In the genomic region with DNA sequence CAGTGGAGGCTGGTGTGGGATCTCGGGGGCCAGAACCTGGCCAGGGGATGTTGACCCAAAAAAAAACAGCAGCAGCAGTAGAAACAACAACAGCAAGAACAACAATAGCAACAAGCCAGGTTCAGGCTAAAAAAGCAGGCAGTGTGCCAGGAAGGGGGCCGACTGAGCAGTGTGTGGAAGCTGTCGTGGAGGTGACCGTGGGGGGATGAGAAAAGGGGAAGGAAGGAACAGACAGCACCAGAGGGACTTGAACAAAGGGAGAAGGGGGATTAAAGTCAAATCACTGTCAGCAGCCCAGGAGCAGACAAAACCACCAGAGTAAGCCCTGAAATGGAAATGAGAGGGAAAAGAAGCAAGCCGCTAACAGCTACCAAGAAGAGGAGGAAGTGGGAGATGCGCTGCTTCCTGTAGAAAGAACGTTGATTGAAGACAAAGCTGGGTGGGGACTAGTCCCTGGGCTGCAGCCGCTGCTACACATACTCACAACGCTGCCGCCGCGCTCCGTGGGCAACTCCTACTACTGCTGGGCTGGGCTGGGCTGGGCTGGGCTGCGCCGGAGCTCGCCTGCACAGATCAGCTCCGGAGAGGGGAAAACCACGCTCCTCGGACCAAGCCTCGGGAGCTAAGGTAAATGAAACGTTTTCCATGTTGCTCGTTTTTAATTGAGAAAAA, we compare ENCODE assay signal across 8 cellular contexts. TPM values are rescaled to one million over a fixed set of nuclear protein-coding genes. Genes with fewer than 3 reads are reported as not detected.
A peak's percentile ranks its signal among the peaks of the same experiment; 100 is the strongest.
DNase-seq lines count a peak whose midpoint lies in the region; ATAC-seq and TF ChIP-seq lines count a peak whose summit lies in the region.

Gene GNG2 (plus strand): TSS at position 449 of the 672 bp plus-strand sequence. CDS start 90,067 bp downstream, outside the sequence.

- peak within 1 kb of the TSS; percentile 76 for H3K4me3 Mint-ChIP-seq in endodermal cell

- no peaks in the 10 kb centered on the region for H3K9me3 Mint-ChIP-seq in endodermal cell

- TF ChIP-seq CTCF in endodermal cell (conservative IDR thresholded peaks at IDR 0.05), result no peak

- H3K36me3 ChIP-seq in BLaER1 (no peaks in the 10 kb centered on the region), endodermal cell (ENCODE audit: control insufficient read depth, insufficient read depth, low read length) (no peaks in the 10 kb centered on the region), mesodermal cell (ENCODE audit: control insufficient read depth, insufficient read depth, low read length) (no peaks in the 10 kb centered on the region)

- H3K9ac ChIP-seq in BLaER1, result peak within 1 kb of the TSS; percentile 85
- H3K9ac ChIP-seq in endodermal cell (ENCODE audit: extremely low read depth, low read length, poor library complexity, severe bottlenecking), result peak within 1 kb of the TSS; percentile 66

- DNase-seq in NOMO-1 (lab: John Stamatoyannopoulos, UW; ENCODE audit: unreplicated experiment in 2 of 2), result peak; percentile 90 to 92
- peak in 2 of 3 experiments; percentile 63 to 65 for DNase-seq in activated CD8-positive, alpha-beta memory T cell treated with anti-CD3 and anti-CD28 coated beads for 48 hours (ENCODE audit: low read depth in 2 of 3, low spot score in 2 of 3)
- peak; percentile 88 for DNase-seq in endodermal cell
- peak; percentile 43 for DNase-seq in stimulated activated CD8-positive, alpha-beta memory T cell treated with anti-CD3 and anti-CD28 coated beads, Interleukin-15, amount 100 ng/mL, for 24 hours (ENCODE audit: low read depth)

- peaks cover 50% of the 10 kb centered on the region for H3K4me1 Mint-ChIP-seq in endodermal cell

- WGBS in endodermal cell (ENCODE audit: insufficient coverage in 1 of 2, insufficient read length in 1 of 2), 2 experiments, result 13 to 14% methylated on average over 13 to 22 of the region's 22 CpGs
- 5 to 7% methylated on average over 19 to 21 of the region's 22 CpGs for WGBS in mesodermal cell (ENCODE audit: insufficient coverage in 2 of 2), 2 experiments

- peak; percentile 95 for ATAC-seq in GM19397 (IDR thresholded peaks at IDR 0.05; ENCODE audit: unreplicated experiment)
- peak; percentile 81 for ATAC-seq in HG03521 (IDR thresholded peaks at IDR 0.05; ENCODE audit: unreplicated experiment)

- H3K4me2 ChIP-seq in BLaER1, result peak within 1 kb of the TSS; percentile 93

- H3K27me3 Mint-ChIP-seq in endodermal cell (ENCODE audit: insufficient read depth), result peaks cover 17% of the 10 kb centered on the region

- no peaks in the 10 kb centered on the region for H4K20me1 ChIP-seq in BLaER1

- H3K27ac ChIP-seq in BLaER1, result peak within 1 kb of the TSS; percentile 84
- peak within 1 kb of the TSS; percentile 78 for H3K27ac ChIP-seq in endodermal cell (ENCODE audit: low read depth, low read length)
- H3K27ac ChIP-seq in mesodermal cell (ENCODE audit: low read depth, low read length, severe bottlenecking), result peak within 1 kb of the TSS; percentile 76

- H3K27me3 ChIP-seq in BLaER1 (no peaks in the 10 kb centered on the region), endodermal cell (ENCODE audit: control insufficient read depth, insufficient read depth, low read length, poor library complexity, severe bottlenecking) (no peaks in the 10 kb centered on the region)

- H3K9me3 ChIP-seq in BLaER1 (no peaks in the 10 kb centered on the region), endodermal cell (ENCODE audit: control insufficient read depth, low read length) (no peaks in the 10 kb centered on the region), mesodermal cell (ENCODE audit: control insufficient read depth, low read length) (no peaks in the 10 kb centered on the region)

- no peaks in the 10 kb centered on the region for H3K36me3 Mint-ChIP-seq in endodermal cell (ENCODE audit: low read depth)

- H3K4me3 ChIP-seq in BLaER1 (peak within 1 kb of the TSS; percentile 75), endodermal cell (ENCODE audit: low read length) (peak within 1 kb of the TSS; percentile 89), mesodermal cell (ENCODE audit: extremely low read depth, insufficient read depth, low read length, poor library complexity, severe bottlenecking) (peak within 1 kb of the TSS; percentile 51)

- peaks cover 54% of the 10 kb centered on the region for H3K4me1 ChIP-seq in BLaER1
- H3K4me1 ChIP-seq in endodermal cell (ENCODE audit: control insufficient read depth, insufficient read depth, low read length), result peaks cover 11% of the 10 kb centered on the region
- peaks cover 23% of the 10 kb centered on the region for H3K4me1 ChIP-seq in mesodermal cell (ENCODE audit: control insufficient read depth, insufficient read depth, low read length, poor library complexity, severe bottlenecking)

- peak within 1 kb of the TSS; percentile 11 for H3K27ac Mint-ChIP-seq in endodermal cell

RNA-seq across cellular contexts. Expression of gene GNG2, which starts in this region (rescaled TPM):
- 10 to 100 TPM; 47.9 to 51.6 TPM for total RNA-seq in endodermal cell
- 92.2 TPM for polyA plus RNA-seq in endodermal cell (2013, experiment 1 of 2)
- polyA plus RNA-seq in endodermal cell (2013, experiment 2 of 2), result 85.9 TPM
- polyA plus RNA-seq in mesodermal cell (2013, experiment 1 of 2), result 76.3 TPM
- polyA plus RNA-seq in mesodermal cell (2013, experiment 2 of 2), result 94.9 TPM

Comparison
In these comparisons a context has a peak if more than half of its experiments do, and no peak if none do; other contexts are left out.
1. Peak in every context shown above with its lines: DNase-seq, ATAC-seq, H3K4me3 ChIP-seq and H3K27ac ChIP-seq.